In the genomic region with DNA sequence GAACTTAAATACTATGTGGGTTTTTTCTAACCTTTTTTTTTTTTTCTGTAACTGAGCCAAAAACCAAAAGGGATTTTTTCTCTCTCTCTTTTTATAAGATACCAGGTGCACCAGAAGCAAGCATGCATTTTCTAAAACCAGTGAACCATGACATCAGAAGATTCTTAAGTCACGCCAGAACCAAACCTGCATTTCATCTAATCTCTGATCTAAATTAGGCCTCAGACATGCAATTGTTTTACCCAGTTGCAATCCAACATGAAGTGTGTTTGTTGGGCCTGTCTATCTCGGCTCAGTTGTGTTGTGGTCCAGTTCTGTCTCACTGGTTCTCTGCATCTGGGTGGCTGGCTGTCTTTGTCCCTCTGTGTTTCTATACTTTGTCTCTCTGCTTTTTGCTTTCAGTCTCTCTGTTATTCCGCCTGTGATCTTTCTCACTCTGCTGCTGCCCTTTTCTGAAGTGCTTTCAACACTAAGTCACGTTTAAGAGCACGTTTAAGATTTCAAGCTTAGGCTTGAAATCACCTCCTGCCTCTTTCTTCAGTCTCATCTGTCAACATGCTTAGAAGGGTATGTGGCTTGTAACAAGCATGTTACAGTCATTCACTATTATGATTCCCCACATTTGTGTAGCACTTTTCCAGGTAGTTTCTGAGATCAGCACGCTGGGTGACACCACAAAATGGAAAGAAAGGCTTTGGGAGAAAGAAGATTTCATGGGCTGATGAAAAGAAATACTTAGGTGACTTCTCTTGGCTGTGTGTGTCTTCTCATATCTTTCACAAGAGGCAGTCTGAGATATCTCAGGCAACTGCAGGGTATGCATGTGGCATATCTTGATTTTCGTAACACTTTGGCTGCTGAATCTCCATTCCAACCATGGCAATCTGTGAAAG, we compare ENCODE assay signal across 10 cellular contexts.
DNase-seq lines count a peak whose midpoint lies in the region; ATAC-seq lines count a peak whose summit lies in the region.
"Had no signal": no experiment of that assay in that cellular context is flagged by ENCODE, and none has a peak within 500 bp of the region (broad histone marks: within the 10 kb centered on the region; RNA-seq: fewer than 3 reads in every experiment).

No MANE protein-coding gene starts in this region.

- H3K4me2 ChIP-seq in mesenchymal stem cell (ENCODE audit: low read length, poor library complexity, severe bottlenecking), result no peak overlapping the region

- no peak overlapping the region for H3K4me3 ChIP-seq in mesenchymal stem cell (ENCODE audit: insufficient read depth in 1 of 2, low read depth in 1 of 2, low read length in 2 of 2)
- no peak overlapping the region for H3K4me3 ChIP-seq in effector memory CD4-positive, alpha-beta T cell (ENCODE audit: insufficient read depth, low read depth, low read length, poor library complexity, severe bottlenecking)

- H3K9me3 Mint-ChIP-seq in activated naive CD4-positive, alpha-beta T cell treated with anti-CD3 and anti-CD28 coated beads, Interleukin-2, amount 10 ng/mL, durations not matched to agents 7 days and 5 days, result peaks cover 14% of the 10 kb centered on the region

- no peak overlapping the region for H3K4ac ChIP-seq in mesenchymal stem cell (ENCODE audit: low read depth in 1 of 2, low read length in 2 of 2)

- H4K91ac ChIP-seq in mesenchymal stem cell (ENCODE audit: low read length), result no peak overlapping the region

- H3K18ac ChIP-seq in mesenchymal stem cell (ENCODE audit: low read depth in 1 of 2, low read length in 2 of 2), result no peak overlapping the region

- no peak overlapping the region for H2BK5ac ChIP-seq in mesenchymal stem cell (ENCODE audit: low read depth, low read length, poor library complexity, severe bottlenecking)

- H3K36me3 Mint-ChIP-seq in activated naive CD4-positive, alpha-beta T cell treated with anti-CD3 and anti-CD28 coated beads, Interleukin-2, amount 10 ng/mL, durations not matched to agents 7 days and 5 days, result no peaks in the 10 kb centered on the region

- no peak overlapping the region for H3K9ac ChIP-seq in mesenchymal stem cell (ENCODE audit: low read length)

- no peak overlapping the region for H2BK120ac ChIP-seq in mesenchymal stem cell (ENCODE audit: low read depth, low read length)

- H3K36me3 ChIP-seq in mesenchymal stem cell (ENCODE audit: control insufficient read depth in 1 of 2, insufficient read depth in 2 of 2, low read depth in 1 of 2, low read length in 2 of 2), result no peaks in the 10 kb centered on the region
- H3K36me3 ChIP-seq in effector memory CD4-positive, alpha-beta T cell (ENCODE audit: control insufficient read depth, insufficient read depth, low read length), result no peaks in the 10 kb centered on the region

- H3K27ac Mint-ChIP-seq in activated naive CD4-positive, alpha-beta T cell treated with anti-CD3 and anti-CD28 coated beads, Interleukin-2, amount 10 ng/mL, durations not matched to agents 7 days and 5 days, result no peak overlapping the region
- H3K27ac Mint-ChIP-seq: activated naive CD8-positive, alpha-beta T cell had no signal

- no peak overlapping the region for H4K8ac ChIP-seq in mesenchymal stem cell (ENCODE audit: low read length)

- no peaks in the 10 kb centered on the region for H3K27me3 ChIP-seq in mesenchymal stem cell (ENCODE audit: control insufficient read depth in 1 of 2, insufficient read depth in 1 of 2, low read length in 2 of 2)
- no peaks in the 10 kb centered on the region for H3K27me3 ChIP-seq in effector memory CD4-positive, alpha-beta T cell (replicated peaks; ENCODE audit: control insufficient read depth, insufficient read depth, low read length, poor library complexity, severe bottlenecking)

- 61% methylated on average over 7 of the region's 7 CpGs for WGBS in mesenchymal stem cell

- no peak overlapping the region for H2AK5ac ChIP-seq in mesenchymal stem cell (ENCODE audit: low read length, severe bottlenecking)

- no peak overlapping the region for H3K4me3 Mint-ChIP-seq in activated naive CD4-positive, alpha-beta T cell treated with anti-CD3 and anti-CD28 coated beads, Interleukin-2, amount 10 ng/mL, durations not matched to agents 7 days and 5 days
- H3K4me3 Mint-ChIP-seq: activated naive CD8-positive, alpha-beta T cell had no signal

- H3K27ac ChIP-seq in mesenchymal stem cell (ENCODE audit: low read length, poor library complexity, severe bottlenecking), result peak overlapping the region; percentile 6
- no peak overlapping the region for H3K27ac ChIP-seq in effector memory CD4-positive, alpha-beta T cell (ENCODE audit: insufficient read depth, low read length, poor library complexity, severe bottlenecking)

- H3K79me1 ChIP-seq in mesenchymal stem cell (replicated peaks; ENCODE audit: low read length, poor library complexity, severe bottlenecking), result no peaks in the 10 kb centered on the region

- H3K14ac ChIP-seq in mesenchymal stem cell (ENCODE audit: low read length in 2 of 2), result no peak overlapping the region

- CTCF ChIA-PET in activated naive CD4-positive, alpha-beta T cell treated with anti-CD3 and anti-CD28 coated beads, Interleukin-2, amount 10 ng/mL, durations not matched to agents 7 days and 5 days (lab: Charles Lee), result no interaction called here

- H3K27me3 Mint-ChIP-seq in activated naive CD4-positive, alpha-beta T cell treated with anti-CD3 and anti-CD28 coated beads, Interleukin-2, amount 10 ng/mL, durations not matched to agents 7 days and 5 days, result no peaks in the 10 kb centered on the region
- H3K27me3 Mint-ChIP-seq: activated naive CD8-positive, alpha-beta T cell had no signal

- DNase-seq in NAMALWA (ENCODE audit: low spot score), result peak; percentile 89
- no peak for DNase-seq in mesenchymal stem cell
- DNase-seq in activated naive CD4-positive, alpha-beta T cell treated with anti-CD3 and anti-CD28 coated beads, Interleukin-2, amount 10 ng/mL, durations not matched to agents 7 days and 5 days, result no peak
- DNase-seq in effector memory CD4-positive, alpha-beta T cell, result no peak
- no peak for DNase-seq in anterior cingulate cortex (lab: John Stamatoyannopoulos, UW)
- no peak for DNase-seq in GF-D8 (lab: John Stamatoyannopoulos, UW)
- DNase-seq: NCI-H1694 had no signal

- peaks cover 1% of the 10 kb centered on the region for H3K4me1 ChIP-seq in mesenchymal stem cell (ENCODE audit: control insufficient read depth, insufficient read depth, low read depth, low read length)
- H3K4me1 ChIP-seq in effector memory CD4-positive, alpha-beta T cell (ENCODE audit: control insufficient read depth, insufficient read depth, low read length, poor library complexity, severe bottlenecking), result no peaks in the 10 kb centered on the region

- peak; percentile 74 for ATAC-seq in GM18870 (IDR thresholded peaks at IDR 0.05; ENCODE audit: unreplicated experiment)
- ATAC-seq in HG02610 (IDR thresholded peaks at IDR 0.05; ENCODE audit: unreplicated experiment), result peak; percentile 73

- H2BK15ac ChIP-seq in mesenchymal stem cell (ENCODE audit: low read depth, poor library complexity, severe bottlenecking), result no peak overlapping the region

- H2AFZ ChIP-seq in mesenchymal stem cell (ENCODE audit: low read depth, low read length), result no peak overlapping the region

- H3K4me1 Mint-ChIP-seq in activated naive CD4-positive, alpha-beta T cell treated with anti-CD3 and anti-CD28 coated beads, Interleukin-2, amount 10 ng/mL, durations not matched to agents 7 days and 5 days, result no peaks in the 10 kb centered on the region

- no peak overlapping the region for H2BK12ac ChIP-seq in mesenchymal stem cell (ENCODE audit: low read length in 2 of 2)

- no peak overlapping the region for H3K23ac ChIP-seq in mesenchymal stem cell (ENCODE audit: low read length in 2 of 2)

- H3K9me3 ChIP-seq in mesenchymal stem cell (ENCODE audit: control insufficient read depth, low read length), result peaks cover 23% of the 10 kb centered on the region
- H3K9me3 ChIP-seq in effector memory CD4-positive, alpha-beta T cell (ENCODE audit: control insufficient read depth, low read length), result no peaks in the 10 kb centered on the region
